In genomic region chr16:85114909-85115567, GRCh38 we compare ENCODE assay signal across 8 cellular contexts. TPM values are rescaled to one million over a fixed set of nuclear protein-coding genes. Genes with fewer than 3 reads are reported as not detected.
DNase-seq lines count a peak whose midpoint lies in the region; ATAC-seq and TF ChIP-seq lines count a peak whose summit lies in the region.

No MANE protein-coding gene starts in this region.

- TF ChIP-seq CTCF in OCI-LY1 (IDR thresholded peaks at IDR 0.05; ENCODE audit: low read length) (peak; percentile 95), endothelial cell (IDR thresholded peaks at IDR 0.05; ENCODE audit: unreplicated experiment) (peak; percentile 96), mucosa of descending colon (IDR thresholded peaks at IDR 0.05) (peak; percentile 91)

- DNase-seq in DMS79 treated with DMSO at 0.1 percent for 48 hours (lab: John Stamatoyannopoulos, UW): peak; percentile 37
- DNase-seq in DMS79 (lab: John Stamatoyannopoulos, UW): no peak
- DNase-seq in HT1080 (ENCODE audit: low read depth): peak; percentile 81
- peak; percentile 85 for DNase-seq in activated CD8-positive, alpha-beta memory T cell treated with anti-CD3 and anti-CD28 coated beads, Interleukin-2, amount 50 U/mL, for 4 hours
- DNase-seq in endothelial cell (ENCODE audit: low spot score): peak; percentile 99
- DNase-seq in mucosa of descending colon: peak; percentile 85 to 95 (median 94)
- peak; percentile 55 to 56 for DNase-seq in stimulated activated CD8-positive, alpha-beta memory T cell treated with anti-CD3 and anti-CD28 coated beads, Interleukin-4, amount 100 ng/mL, for 1 hour (ENCODE audit: low read depth in 2 of 2, low spot score in 1 of 2)

- no peaks in the 10 kb centered on the region for H3K9me3 Mint-ChIP-seq in endothelial cell (ENCODE audit: unreplicated experiment)

- no peak overlapping the region for H2AFZ ChIP-seq in OCI-LY1 (ENCODE audit: low read length)

- H3K27me3 ChIP-seq in OCI-LY1 (ENCODE audit: insufficient read depth, low read length): peaks cover 7% of the 10 kb centered on the region; the same call in 1 of the 2 replicates

- no peaks in the 10 kb centered on the region for H3K9me2 ChIP-seq in OCI-LY1 (ENCODE audit: low read depth, low read length)

- H3K4me2 ChIP-seq in OCI-LY1 (ENCODE audit: low read length): peak overlapping the region; percentile 24

- no peaks in the 10 kb centered on the region for H3K36me3 Mint-ChIP-seq in endothelial cell (ENCODE audit: low read depth, unreplicated experiment)

- intact Hi-C loops in mucosa of descending colon (cut with DNase I, micrococcal nuclease): loop anchor here in 1 of 2 donors (10.0 kb wide), 1 partner anchor 130 kb away; no protein-coding TSS in a partner anchor

- H3K27ac Mint-ChIP-seq in endothelial cell (ENCODE audit: unreplicated experiment): peak overlapping the region; percentile 70

- H3K79me2 ChIP-seq in OCI-LY1 (ENCODE audit: insufficient read depth, low read length): no peaks in the 10 kb centered on the region

- H3K4me3 Mint-ChIP-seq in endothelial cell (ENCODE audit: unreplicated experiment): no peak overlapping the region

- no peaks in the 10 kb centered on the region for H3F3A ChIP-seq in OCI-LY1 (ENCODE audit: insufficient read depth, low read length)

- no peaks in the 10 kb centered on the region for H3K27me3 Mint-ChIP-seq in endothelial cell (ENCODE audit: unreplicated experiment)

- no peaks in the 10 kb centered on the region for H3K4me1 Mint-ChIP-seq in endothelial cell (ENCODE audit: unreplicated experiment)

- H3K27ac ChIP-seq in OCI-LY1 (ENCODE audit: low read depth, low read length, poor library complexity, severe bottlenecking): no peak overlapping the region

- H3K4me1 ChIP-seq in OCI-LY1 (ENCODE audit: insufficient read depth, low read length, severe bottlenecking) (peaks cover 5% of the 10 kb centered on the region), mucosa of descending colon (ENCODE audit: low read depth) (no peaks in the 10 kb centered on the region)

- H3K9ac ChIP-seq in OCI-LY1 (ENCODE audit: low read length): no peak overlapping the region

- H3K36me3 ChIP-seq in OCI-LY1 (ENCODE audit: insufficient read depth, low read length) (no peaks in the 10 kb centered on the region; the same call in 1 of the 2 replicates), mucosa of descending colon (ENCODE audit: low read depth) (no peaks in the 10 kb centered on the region)

- no peaks in the 10 kb centered on the region for H4K20me1 ChIP-seq in OCI-LY1 (ENCODE audit: insufficient read depth, low read length)

- no peaks in the 10 kb centered on the region for H3K9me3 ChIP-seq in OCI-LY1 (ENCODE audit: low read length)
- no peaks in the 10 kb centered on the region for H3K9me3 ChIP-seq in mucosa of descending colon

- peak; percentile 96 for ATAC-seq in mucosa of descending colon

- H3K4me3 ChIP-seq in OCI-LY1 (ENCODE audit: low read depth, low read length, poor library complexity, severe bottlenecking) (peak overlapping the region; percentile 29), mucosa of descending colon (no peak overlapping the region)

RNA-seq across cellular contexts. Expression of gene CIBAR2, which starts 2.8 kb away (rescaled TPM):
- total RNA-seq in HT1080 (2014; rRNA removed; shearing (Covaris generic)): not detected in 2 replicates
- polyA plus RNA-seq in HT1080 (2015; cell fraction: cytosol; rRNA removed): not detected in 2 replicates
- polyA plus RNA-seq in HT1080 (2015; cell fraction: nucleus; rRNA removed): not detected in 2 replicates
- total RNA-seq in endothelial cell (ENCODE audit: unreplicated experiment) (not detected), mucosa of descending colon (not detected)
